In genomic region chr6:37499433-37500293, GRCh38 we compare ENCODE assay signal across 1 cellular context.
TF ChIP-seq lines count a peak whose summit lies in the region.

CCDC167 (minus strand) TSS chr6:37499893; CDS start chr6:37499863, 30 bp downstream.

TF ChIP-seq in HepG2, 621 proteins besides CTCF, POLR2A, EP300 and RAD21 (continued from another document and continues in another):
- TF ChIP-seq PBX3 (CRISPR knock-in tag; IDR thresholded peaks at IDR 0.05; ENCODE audit: borderline replicate concordance), result no peak
- peak; percentile 66; the same call in 1 of the 2 replicates for TF ChIP-seq ZNF275 (CRISPR knock-in tag; IDR thresholded peaks at IDR 0.05; ENCODE audit: borderline replicate concordance)
- TF ChIP-seq ZSCAN22 (CRISPR knock-in tag; IDR thresholded peaks at IDR 0.05), result no peak
- no peak for TF ChIP-seq SOX5 (CRISPR knock-in tag; IDR thresholded peaks at IDR 0.05; ENCODE audit: borderline replicate concordance)
- no peak for TF ChIP-seq ZNF343 (CRISPR knock-in tag; IDR thresholded peaks at IDR 0.05)
- peak; percentile 95 for TF ChIP-seq ZHX2 (IDR thresholded peaks at IDR 0.05; ENCODE audit: low read depth)
- TF ChIP-seq ZHX2 (CRISPR knock-in tag; IDR thresholded peaks at IDR 0.05; ENCODE audit: borderline replicate concordance), result no peak
- TF ChIP-seq TAF15 (IDR thresholded peaks at IDR 0.05; ENCODE audit: low read depth, low read length, poor library complexity, severe bottlenecking), result no peak
- TF ChIP-seq MAFK (conservative IDR thresholded peaks at IDR 0.05 in 1 of 2, IDR thresholded peaks at IDR 0.05 in 1 of 2; ENCODE audit: low read length in 2 of 2), result no peak
- TF ChIP-seq PATZ1 (CRISPR knock-in tag; IDR thresholded peaks at IDR 0.05), result no peak
- TF ChIP-seq ZNF225 (CRISPR knock-in tag; IDR thresholded peaks at IDR 0.05), result no peak
- TF ChIP-seq ARNTL (CRISPR knock-in tag; IDR thresholded peaks at IDR 0.05), result no peak
- no peak for TF ChIP-seq ETV5 (CRISPR knock-in tag; IDR thresholded peaks at IDR 0.05; ENCODE audit: borderline replicate concordance)
- no peak for TF ChIP-seq ZNF672 (CRISPR knock-in tag; IDR thresholded peaks at IDR 0.05)
- no peak for TF ChIP-seq LCORL (IDR thresholded peaks at IDR 0.05)
- TF ChIP-seq LCORL (CRISPR knock-in tag; IDR thresholded peaks at IDR 0.05), result no peak; the same call in 1 of the 2 replicates
- TF ChIP-seq ZNF44 (CRISPR knock-in tag; IDR thresholded peaks at IDR 0.05), result peak; percentile 67; the same call in 1 of the 2 replicates
- TF ChIP-seq GLI4 (CRISPR knock-in tag; IDR thresholded peaks at IDR 0.05; ENCODE audit: borderline replicate concordance), result no peak
- TF ChIP-seq TMF1 (CRISPR knock-in tag; IDR thresholded peaks at IDR 0.05; ENCODE audit: low read depth), result no peak
- TF ChIP-seq FOXO4 (CRISPR knock-in tag; conservative IDR thresholded peaks at IDR 0.05), result no peak
- TF ChIP-seq ZNF609 (CRISPR knock-in tag; IDR thresholded peaks at IDR 0.05; ENCODE audit: borderline replicate concordance), result 0 out of 2 replicates have a peak, but pooled peaks have one; percentile 32
- peak; percentile 26; the same call in 1 of the 2 replicates for TF ChIP-seq KMT2B (CRISPR knock-in tag; IDR thresholded peaks at IDR 0.05)
- no peak for TF ChIP-seq ZC3H4 (CRISPR knock-in tag; IDR thresholded peaks at IDR 0.05; ENCODE audit: borderline replicate concordance)
- TF ChIP-seq MBNL3 (CRISPR knock-in tag; conservative IDR thresholded peaks at IDR 0.05), result no peak
- peak; percentile 90 for TF ChIP-seq ZNF687 (CRISPR knock-in tag; IDR thresholded peaks at IDR 0.05)
- TF ChIP-seq AHR (CRISPR knock-in tag; IDR thresholded peaks at IDR 0.05), result no peak
- no peak for TF ChIP-seq ZNF720 (CRISPR knock-in tag; IDR thresholded peaks at IDR 0.05)
- TF ChIP-seq NFATC3 (CRISPR knock-in tag; IDR thresholded peaks at IDR 0.05), result peak; percentile 87; the same call in 1 of the 2 replicates
- peak; percentile 86 for TF ChIP-seq U2AF1 (optimal IDR thresholded peaks at IDR 0.05; ENCODE audit: low read depth, low read length)
- no peak for TF ChIP-seq TBL1XR1 (IDR thresholded peaks at IDR 0.05; ENCODE audit: borderline replicate concordance, low read length, partially characterized antibody)
- no peak for TF ChIP-seq NAIF1 (CRISPR knock-in tag; IDR thresholded peaks at IDR 0.05; ENCODE audit: borderline replicate concordance)
- TF ChIP-seq UBTF (CRISPR knock-in tag; IDR thresholded peaks at IDR 0.05), result 0 out of 2 replicates have a peak, but pooled peaks have one; percentile 24
- TF ChIP-seq HNRNPH1 (optimal IDR thresholded peaks at IDR 0.05; ENCODE audit: low read depth, low read length), result no peak
